6 cellular contexts compared by ENCODE assay signal in the genomic region with DNA sequence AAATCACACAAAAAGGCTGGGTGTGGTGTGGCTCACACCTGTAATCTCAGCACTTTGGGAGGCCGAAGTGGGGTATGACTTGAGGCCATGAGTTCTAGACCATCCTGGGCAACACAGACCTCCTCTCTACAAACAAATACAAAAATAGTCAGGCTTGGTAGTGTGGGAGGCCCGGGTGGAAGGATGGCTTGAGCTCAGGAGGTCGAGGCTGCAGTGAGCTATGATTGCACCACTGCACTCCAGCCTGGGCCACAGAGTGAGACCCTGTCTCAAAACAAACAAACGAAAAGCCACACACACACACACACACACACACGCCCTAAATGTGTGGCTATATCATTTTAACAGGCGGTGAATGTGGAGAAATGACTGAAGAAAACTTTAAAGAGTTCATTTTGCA. TPM values are rescaled to one million over a fixed set of nuclear protein-coding genes. Genes with fewer than 3 reads are reported as not detected.
DNase-seq lines count a peak whose midpoint lies in the region; TF ChIP-seq lines count a peak whose summit lies in the region.

No MANE protein-coding gene starts in this region.

- H3K4me3 ChIP-seq in esophagus muscularis mucosa (peak overlapping the region; percentile 81 to 96 (median 90)), tibial artery (peak overlapping the region; percentile 90 to 91)

- H3K27ac ChIP-seq in esophagus muscularis mucosa (replicated peaks in 1 of 4) (peak overlapping the region; percentile 51 to 85 (median 81)), tibial artery (peak overlapping the region in 1 of 2 donors; percentile 77)

- no peak for TF ChIP-seq EP300 in esophagus muscularis mucosa (IDR thresholded peaks at IDR 0.05)

- no peak for TF ChIP-seq POLR2A in esophagus muscularis mucosa (IDR thresholded peaks at IDR 0.05; ENCODE audit: low read depth)

- H3K4me1 ChIP-seq in esophagus muscularis mucosa (peaks cover 11 to 22% (median 14%) of the 10 kb centered on the region in 4 donors), tibial artery (peaks cover 0 to 11% (median 5%) of the 10 kb centered on the region in 4 donors)

- CTCF ChIA-PET in activated naive CD4-positive, alpha-beta T cell treated with anti-CD3 and anti-CD28 coated beads for 36 hours (lab: Charles Lee) = interaction anchor here (0.6 to 1.3 kb wide), 4 partner anchors 34 to 612 kb away, joined by 3 to 4 read pairs (median 4); a partner anchor contains a TSS

- no peak for TF ChIP-seq CTCF in esophagus muscularis mucosa (IDR thresholded peaks at IDR 0.05)
- no peak for TF ChIP-seq CTCF in tibial artery (IDR thresholded peaks at IDR 0.05)

- H3K27me3 ChIP-seq in esophagus muscularis mucosa = no peaks in the 10 kb centered on the region
- H3K27me3 ChIP-seq in tibial artery = no peaks in the 10 kb centered on the region

- H3K4me3 Mint-ChIP-seq in activated naive CD4-positive, alpha-beta T cell treated with anti-CD3 and anti-CD28 coated beads for 36 hours = peak overlapping the region; percentile 91

- no peaks in the 10 kb centered on the region for H3K9me3 Mint-ChIP-seq in activated naive CD4-positive, alpha-beta T cell treated with anti-CD3 and anti-CD28 coated beads for 36 hours

- H3K4me1 Mint-ChIP-seq in activated naive CD4-positive, alpha-beta T cell treated with anti-CD3 and anti-CD28 coated beads for 36 hours (ENCODE audit: low read depth) = peaks cover 18% of the 10 kb centered on the region

- 88% methylated on average over 6 of the region's 6 CpGs for WGBS in esophagus muscularis mucosa

- intact Hi-C loops in activated naive CD4-positive, alpha-beta T cell treated with anti-CD3 and anti-CD28 coated beads for 36 hours (cut with micrococcal nuclease) = no loop called here
- intact Hi-C loops in esophagus muscularis mucosa (cut with DNase I) = loop anchor here (10.0 kb wide), 1 partner anchor 324 kb away; no protein-coding TSS in a partner anchor
- intact Hi-C loops in tibial artery (cut with DNase I; ENCODE audit: low total_unique reads) = no loop called here

- H3K27ac Mint-ChIP-seq in activated naive CD4-positive, alpha-beta T cell treated with anti-CD3 and anti-CD28 coated beads for 36 hours = peak overlapping the region; percentile 91

- peaks cover 25 to 31% (median 29%) of the 10 kb centered on the region in 4 donors for H3K36me3 ChIP-seq in esophagus muscularis mucosa
- peaks cover 25 to 29% (median 28%) of the 10 kb centered on the region in 3 donors for H3K36me3 ChIP-seq in tibial artery

- H3K27me3 Mint-ChIP-seq in activated naive CD4-positive, alpha-beta T cell treated with anti-CD3 and anti-CD28 coated beads for 36 hours (ENCODE audit: low read depth) = no peaks in the 10 kb centered on the region

- H3K9me3 ChIP-seq in esophagus muscularis mucosa (no peaks in the 10 kb centered on the region), tibial artery (no peaks in the 10 kb centered on the region)

- peaks cover 18% of the 10 kb centered on the region for H3K36me3 Mint-ChIP-seq in activated naive CD4-positive, alpha-beta T cell treated with anti-CD3 and anti-CD28 coated beads for 36 hours (ENCODE audit: low read depth)

- DNase-seq in activated naive CD4-positive, alpha-beta T cell treated with anti-CD3 and anti-CD28 coated beads for 36 hours = no peak
- no peak for DNase-seq in activated naive CD4-positive, alpha-beta T cell treated with anti-CD3 and anti-CD28 coated beads, Interleukin-2, amount 50 U/mL, for 16 hours
- no peak for DNase-seq in esophagus muscularis mucosa (ENCODE audit: extremely low spot score)
- no peak for DNase-seq in tibial artery
- no peak for DNase-seq in EL
- DNase-seq in HCEC 1CT = no peak

RNA-seq across cellular contexts. Expression of a gene that starts 0.9 kb away (rescaled TPM):
- total RNA-seq in activated naive CD4-positive, alpha-beta T cell treated with anti-CD3 and anti-CD28 coated beads for 36 hours = 1 to 10 TPM; 4.7 to 5.6 TPM
- total RNA-seq in esophagus muscularis mucosa = 1 to 10 TPM; 5.5 to 9.0 (median 8.3) TPM

RNA-seq across cellular contexts. Expression of a gene that starts 10.1 kb away (rescaled TPM):
- total RNA-seq in activated naive CD4-positive, alpha-beta T cell treated with anti-CD3 and anti-CD28 coated beads for 36 hours = not detected
- not detected for total RNA-seq in esophagus muscularis mucosa

RNA-seq across cellular contexts. Expression of a gene that starts 19.5 kb away (rescaled TPM):
- not detected for total RNA-seq in activated naive CD4-positive, alpha-beta T cell treated with anti-CD3 and anti-CD28 coated beads for 36 hours
- not detected for total RNA-seq in esophagus muscularis mucosa

RNA-seq across cellular contexts. Expression of a gene that starts 28.6 kb away (rescaled TPM):
- total RNA-seq in activated naive CD4-positive, alpha-beta T cell treated with anti-CD3 and anti-CD28 coated beads for 36 hours = not detected
- not detected for total RNA-seq in esophagus muscularis mucosa

RNA-seq across cellular contexts. Expression of a gene that starts 38.2 kb away (rescaled TPM):
- total RNA-seq in activated naive CD4-positive, alpha-beta T cell treated with anti-CD3 and anti-CD28 coated beads for 36 hours = not detected
- total RNA-seq in esophagus muscularis mucosa = not detected
